Comparison of ENCODE assay signal across 15 cellular contexts in genomic region chr9:110912701-110913291, GRCh38.
DNase-seq lines count a peak whose midpoint lies in the region; ATAC-seq and TF ChIP-seq lines count a peak whose summit lies in the region.
"Had no signal": no experiment of that assay in that cellular context is flagged by ENCODE, and none has a peak within 500 bp of the region (broad histone marks: within the 10 kb centered on the region; RNA-seq: fewer than 3 reads in every experiment).

No MANE protein-coding gene starts in this region.

- CTCF ChIA-PET in AG04450 (lab: Charles Lee), result no interaction called here
- CTCF ChIA-PET in CD8-positive, alpha-beta T cell (lab: Charles Lee), result no interaction called here

- H3K27ac ChIP-seq in AG04450 (ENCODE audit: low read depth, low read length) (peak overlapping the region; percentile 83), adrenal gland (peak overlapping the region in 3 of 5 donors; percentile 52 to 76 (median 58)), heart left ventricle (peak overlapping the region in 8 of 12 donors; percentile 6 to 66 (median 51)), prostate gland (peak overlapping the region; percentile 20 to 46)
- no peak overlapping the region for H3K27ac ChIP-seq in CD8-positive, alpha-beta T cell (ENCODE audit: low read depth, low read length)

- H3K4me1 ChIP-seq in adrenal gland (replicated peaks in 1 of 2) (peaks cover 0 to 6% of the 10 kb centered on the region in 2 donors), heart left ventricle (peaks cover 0 to 25% (median 0%) of the 10 kb centered on the region in 12 donors), prostate gland (replicated peaks) (no peaks in the 10 kb centered on the region)
- H3K4me1 ChIP-seq in CD8-positive, alpha-beta T cell (ENCODE audit: insufficient read depth, low read length), result no peaks in the 10 kb centered on the region

- H3K4me3 Mint-ChIP-seq in CD8-positive, alpha-beta T cell, result no peak overlapping the region
- H3K4me3 Mint-ChIP-seq: activated naive CD8-positive, alpha-beta T cell treated with anti-CD3 and anti-CD28 coated beads, Interleukin-2, amount 50 U/mL, for 24 hours; effector memory CD8-positive, alpha-beta T cell had no signal

- H3K27ac Mint-ChIP-seq in CD8-positive, alpha-beta T cell, result no peak overlapping the region
- H3K27ac Mint-ChIP-seq: activated naive CD8-positive, alpha-beta T cell treated with anti-CD3 and anti-CD28 coated beads, Interleukin-2, amount 50 U/mL, for 24 hours; effector memory CD8-positive, alpha-beta T cell had no signal

- peak in 3 of 4 donors; percentile 50 to 87 (median 77) for ATAC-seq in heart left ventricle
- ATAC-seq in HG03469 (IDR thresholded peaks at IDR 0.05; ENCODE audit: unreplicated experiment), result no peak
- ATAC-seq in CD8-positive, alpha-beta T cell, result no peak
- ATAC-seq: activated naive CD8-positive, alpha-beta T cell treated with anti-CD3 and anti-CD28 coated beads, Interleukin-2, amount 50 U/mL, for 24 hours; effector memory CD8-positive, alpha-beta T cell; GM12878 had no signal

- H3K36me3 Mint-ChIP-seq in CD8-positive, alpha-beta T cell, result no peaks in the 10 kb centered on the region

- no peaks in the 10 kb centered on the region for H3K27me3 ChIP-seq in AG04450 (ENCODE audit: control insufficient read depth, insufficient read depth, low read length)
- H3K27me3 ChIP-seq in adrenal gland, result no peaks in the 10 kb centered on the region
- no peaks in the 10 kb centered on the region for H3K27me3 ChIP-seq in heart left ventricle
- H3K27me3 ChIP-seq in prostate gland (replicated peaks; ENCODE audit: insufficient read depth), result no peaks in the 10 kb centered on the region
- no peaks in the 10 kb centered on the region for H3K27me3 ChIP-seq in CD8-positive, alpha-beta T cell (ENCODE audit: insufficient read depth, low read length)

- H3K9me3 ChIP-seq in AG04450 (ENCODE audit: control insufficient read depth, insufficient read depth, low read length) (peaks cover 12% of the 10 kb centered on the region; the same call in 1 of the 2 replicates), adrenal gland (replicated peaks in 1 of 3) (no peaks in the 10 kb centered on the region), heart left ventricle (peaks cover 0 to 28% (median 13%) of the 10 kb centered on the region in 12 donors), prostate gland (no peaks in the 10 kb centered on the region)
- no peaks in the 10 kb centered on the region for H3K9me3 ChIP-seq in CD8-positive, alpha-beta T cell (ENCODE audit: low read length)

- H3K27me3 Mint-ChIP-seq in CD8-positive, alpha-beta T cell (ENCODE audit: low read depth), result no peaks in the 10 kb centered on the region
- H3K27me3 Mint-ChIP-seq: activated naive CD8-positive, alpha-beta T cell treated with anti-CD3 and anti-CD28 coated beads, Interleukin-2, amount 50 U/mL, for 24 hours; effector memory CD8-positive, alpha-beta T cell had no signal

- peaks cover 9% of the 10 kb centered on the region for H3K9me3 Mint-ChIP-seq in CD8-positive, alpha-beta T cell

- TF ChIP-seq POLR2A in adrenal gland (IDR thresholded peaks at IDR 0.05) (no peak), heart left ventricle (IDR thresholded peaks at IDR 0.05) (no peak), prostate gland (IDR thresholded peaks at IDR 0.05) (no peak)

- DNase-seq in AG04450 (ENCODE audit: low read depth, low spot score), result no peak
- no peak for DNase-seq in adrenal gland
- no peak for DNase-seq in heart left ventricle
- no peak for DNase-seq in prostate gland (ENCODE audit: low spot score)
- DNase-seq in amygdala (lab: John Stamatoyannopoulos, UW), result no peak
- DNase-seq in CD8-positive, alpha-beta T cell, result no peak
- no peak for DNase-seq in Kasumi-1 (lab: John Stamatoyannopoulos, UW)
- DNase-seq: activated naive CD8-positive, alpha-beta T cell treated with anti-CD3 and anti-CD28 coated beads, Interleukin-2, amount 50 U/mL, for 24 hours; effector memory CD8-positive, alpha-beta T cell; H7; NCI-H1092 treated with DMSO at 0.1 percent for 48 hours; SHP77 treated with DMSO at 0.1 percent for 48 hours had no signal

- POLR2A ChIA-PET in AG04450 (lab: Yijun Ruan, JAX), result interaction anchor here (1.1 kb wide), 1 partner anchor 122 kb away, joined by 3 read pairs; no protein-coding TSS in a partner anchor
- POLR2A ChIA-PET in CD8-positive, alpha-beta T cell (lab: Charles Lee), result no interaction called here

- H3K36me3 ChIP-seq in adrenal gland (replicated peaks in 1 of 2) (no peaks in the 10 kb centered on the region), heart left ventricle (no peaks in the 10 kb centered on the region), prostate gland (no peaks in the 10 kb centered on the region)
- H3K36me3 ChIP-seq in CD8-positive, alpha-beta T cell (ENCODE audit: insufficient read depth, low read length), result no peaks in the 10 kb centered on the region

- H3K4me1 Mint-ChIP-seq in CD8-positive, alpha-beta T cell (ENCODE audit: low read depth), result no peaks in the 10 kb centered on the region
- H3K4me1 Mint-ChIP-seq: activated naive CD8-positive, alpha-beta T cell treated with anti-CD3 and anti-CD28 coated beads, Interleukin-2, amount 50 U/mL, for 24 hours had no signal

- WGBS in adrenal gland, 4 donors, result 46 to 58% (median 49%) methylated on average over 5 of the region's 5 CpGs
- 69 to 71% (median 70%) methylated on average over 5 of the region's 5 CpGs for WGBS in heart left ventricle, 4 donors
- 53% methylated on average over 5 of the region's 5 CpGs for WGBS in prostate gland

- intact Hi-C loops in adrenal gland (cut with DNase I), result no loop called here
- intact Hi-C loops in heart left ventricle (cut with DNase I), result loop anchor here in 1 of 10 donors (10.0 kb wide), 1 partner anchor 122 kb away; the partner anchor contains the start of gene LPAR1
- intact Hi-C loops in prostate gland (cut with DNase I), result no loop called here
- intact Hi-C loops in CD8-positive, alpha-beta T cell (cut with DNase I, micrococcal nuclease), result no loop called here

- TF ChIP-seq CTCF in AG04450 (IDR thresholded peaks at IDR 0.05; ENCODE audit: low read depth, low read length) (no peak), adrenal gland (IDR thresholded peaks at IDR 0.05) (no peak), heart left ventricle (IDR thresholded peaks at IDR 0.05) (no peak), prostate gland (IDR thresholded peaks at IDR 0.05) (no peak)
- no peak for TF ChIP-seq CTCF in CD8-positive, alpha-beta T cell (IDR thresholded peaks at IDR 0.05)

- H3K4me3 ChIP-seq in AG04450 (ENCODE audit: low read depth, low read length), result no peak overlapping the region
- H3K4me3 ChIP-seq in adrenal gland, result no peak overlapping the region
- H3K4me3 ChIP-seq in heart left ventricle, result peak overlapping the region in 1 of 12 donors; percentile 12
- no peak overlapping the region for H3K4me3 ChIP-seq in prostate gland
- H3K4me3 ChIP-seq in CD8-positive, alpha-beta T cell (ENCODE audit: low read depth, low read length), result no peak overlapping the region
- H3K4me3 ChIP-seq: GM12878, skin epidermis had no signal

Comparison
In these comparisons a context has a peak if more than half of its experiments do, and no peak if none do; other contexts are left out.
1. ATAC-seq: peak in heart left ventricle (3 of 4); none in HG03469 (single experiment) and CD8-positive, alpha-beta T cell (single experiment).